9 cellular contexts compared by ENCODE assay signal in genomic region chr10:11875499-11876281, GRCh38. TPM values are rescaled to one million over a fixed set of nuclear protein-coding genes. Genes with fewer than 3 reads are reported as not detected.
DNase-seq lines count a peak whose midpoint lies in the region; ATAC-seq and TF ChIP-seq lines count a peak whose summit lies in the region.
"Had no signal": no experiment of that assay in that cellular context is flagged by ENCODE, and none has a peak within 500 bp of the region (broad histone marks: within the 10 kb centered on the region; RNA-seq: fewer than 3 reads in every experiment).

No MANE protein-coding gene starts in this region.

- 77% methylated on average over 17 of the region's 17 CpGs for WGBS in HUES64
- WGBS in right lobe of liver (ENCODE audit: insufficient coverage, low coverage, low lambda C conversion rate, missing lambda C conversion rate) = 27% methylated on average over 11 of the region's 17 CpGs

- TF ChIP-seq CTCF in coronary artery (IDR thresholded peaks at IDR 0.05) = no peak
- TF ChIP-seq CTCF in right lobe of liver (IDR thresholded peaks at IDR 0.05) = peak in 1 of 4 donors; percentile 5

- DNase-seq in coronary artery (ENCODE audit: low spot score) = peak; percentile 83
- DNase-seq in right lobe of liver = peak; percentile 93 to 95 (median 95)
- DNase-seq in ureter (ENCODE audit: low spot score) = peak; percentile 90
- DNase-seq in NCI-H1105 (lab: John Stamatoyannopoulos, UW) = no peak
- DNase-seq in NOMO-1 (lab: John Stamatoyannopoulos, UW; ENCODE audit: unreplicated experiment in 2 of 2) = no peak

- no peaks in the 10 kb centered on the region for H3K9me3 ChIP-seq in HUES64 (ENCODE audit: insufficient read depth, low read depth, low read length)
- H3K9me3 ChIP-seq in right lobe of liver = no peaks in the 10 kb centered on the region
- H3K9me3 ChIP-seq: ascending aorta had no signal

- H3K27ac ChIP-seq in HUES64 (ENCODE audit: low read depth, low read length) (peak overlapping the region; percentile 76), coronary artery (peak overlapping the region in 1 of 2 donors; percentile 63), right lobe of liver (peak overlapping the region; percentile 89)
- H3K27ac ChIP-seq: ascending aorta had no signal

- no peaks in the 10 kb centered on the region for H3K36me3 ChIP-seq in HUES64 (ENCODE audit: insufficient read depth, low read length)
- H3K36me3 ChIP-seq in right lobe of liver = peaks cover 0 to 5% (median 2%) of the 10 kb centered on the region in 4 donors
- H3K36me3 ChIP-seq: ascending aorta had no signal

- H3K9ac ChIP-seq in HUES64 (ENCODE audit: low read depth, low read length) = peak overlapping the region; percentile 36; the same call in 1 of the 2 replicates

- peak; percentile 43 for TF ChIP-seq POLR2A in right lobe of liver (IDR thresholded peaks at IDR 0.05)

- H3K4me3 ChIP-seq in HUES64 (ENCODE audit: low read length) = no peak overlapping the region
- H3K4me3 ChIP-seq in coronary artery = no peak overlapping the region
- H3K4me3 ChIP-seq in right lobe of liver = peak overlapping the region in 2 of 3 donors; percentile 0 to 18
- H3K4me3 ChIP-seq: ascending aorta had no signal

- H3K4me1 ChIP-seq in HUES64 (ENCODE audit: insufficient read depth, low read length) (peaks cover 17% of the 10 kb centered on the region), right lobe of liver (peaks cover 0 to 36% (median 21%) of the 10 kb centered on the region in 4 donors)
- H3K4me1 ChIP-seq: ascending aorta had no signal

- intact Hi-C loops in right lobe of liver (cut with DNase I) = no loop called here

- ATAC-seq in right lobe of liver (peak; percentile 86 to 91 (median 88)), GM18870 (IDR thresholded peaks at IDR 0.05; ENCODE audit: unreplicated experiment) (no peak), HG03280 (IDR thresholded peaks at IDR 0.05; ENCODE audit: unreplicated experiment) (no peak)

- H3K27me3 ChIP-seq in HUES64 (ENCODE audit: insufficient read depth, low read length) = no peaks in the 10 kb centered on the region
- no peaks in the 10 kb centered on the region for H3K27me3 ChIP-seq in right lobe of liver
- H3K27me3 ChIP-seq: ascending aorta had no signal

RNA-seq across cellular contexts. Expression of gene PROSER2, which starts 52.5 kb away (rescaled TPM):
- 5.3 TPM for polyA plus RNA-seq in HUES64 (2013, experiment 1 of 2)
- 4.6 TPM for polyA plus RNA-seq in HUES64 (2013, experiment 2 of 2)
- total RNA-seq in right lobe of liver (10 to 100 TPM; 24.5 to 65.9 (median 26.8) TPM), ureter (21.5 TPM)

Comparison
In these comparisons a context has a peak if more than half of its experiments do, and no peak if none do; other contexts are left out.
1. H3K4me3 ChIP-seq: peak in right lobe of liver (2 of 3); none in HUES64 (single experiment) and coronary artery (single experiment).
2. DNase-seq: peak in coronary artery (single experiment), right lobe of liver (3 of 3) and ureter (single experiment); none in NCI-H1105 (single experiment) and NOMO-1 (0 of 2).
3. ATAC-seq: peak in right lobe of liver (4 of 4); none in GM18870 (single experiment) and HG03280 (single experiment).